Comparison of ENCODE assay signal across 25 cellular contexts in the genomic region with DNA sequence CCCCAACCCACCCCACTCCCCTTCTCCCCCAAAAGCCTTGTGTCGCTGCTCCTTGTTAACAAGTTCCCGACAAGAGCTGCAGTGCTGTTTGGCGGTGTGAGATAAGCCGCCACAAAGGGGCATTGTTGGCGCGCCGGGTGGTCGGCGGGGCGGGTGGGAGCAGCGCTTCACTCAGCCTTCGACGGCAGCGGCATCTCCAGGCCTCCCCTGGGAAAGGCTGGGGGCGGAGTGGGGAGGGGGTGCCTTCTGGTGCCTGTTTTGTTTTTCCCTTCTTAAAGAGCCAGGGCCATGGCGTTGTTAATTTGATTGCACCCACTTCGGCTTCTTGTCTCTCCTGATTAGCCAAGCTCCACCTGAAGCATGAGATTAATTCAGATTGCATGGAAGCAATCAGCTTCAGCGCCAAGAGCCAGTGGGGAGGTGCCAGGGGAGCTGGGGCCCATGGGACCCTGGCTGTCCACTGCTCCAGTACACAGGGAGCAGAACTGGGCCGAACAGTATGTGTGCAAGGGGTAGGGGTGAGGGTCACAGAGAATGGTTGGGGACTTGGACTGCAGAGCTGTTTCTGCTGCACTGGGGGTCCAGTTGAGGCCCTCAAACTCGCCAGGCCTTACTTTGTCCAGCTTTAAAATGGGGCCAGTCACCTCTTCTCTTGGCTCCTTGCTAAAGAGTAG.
DNase-seq lines count a peak whose midpoint lies in the region; ATAC-seq and TF ChIP-seq lines count a peak whose summit lies in the region.
"Had no signal": no experiment of that assay in that cellular context is flagged by ENCODE, and none has a peak within 500 bp of the region (broad histone marks: within the 10 kb centered on the region; RNA-seq: fewer than 3 reads in every experiment).

No MANE protein-coding gene starts in this region.

- H2BK5ac ChIP-seq in mesenchymal stem cell (ENCODE audit: low read depth, low read length, poor library complexity, severe bottlenecking), result no peak overlapping the region

- H3K79me2 ChIP-seq in GM23338 (replicated peaks; ENCODE audit: insufficient read depth), result no peaks in the 10 kb centered on the region

- H3K18ac ChIP-seq in mesenchymal stem cell (ENCODE audit: low read depth in 1 of 2, low read length in 2 of 2), result no peak overlapping the region

- H3K4me3 Mint-ChIP-seq in GM23338, result 0 out of 3 replicates have a peak overlapping the region, but pooled peaks have one; percentile 16
- no peak overlapping the region for H3K4me3 Mint-ChIP-seq in endothelial cell (ENCODE audit: unreplicated experiment)
- no peak overlapping the region for H3K4me3 Mint-ChIP-seq in progenitor cell of endocrine pancreas (ENCODE audit: low read depth)
- H3K4me3 Mint-ChIP-seq: activated T-cell treated with anti-CD3 and anti-CD28 coated beads, Interleukin-2, amount 50 U/mL, for 72 hours; central memory CD8-positive, alpha-beta T cell; IgD-negative memory B cell had no signal

- H3K27ac Mint-ChIP-seq in GM23338, result no peak overlapping the region
- no peak overlapping the region for H3K27ac Mint-ChIP-seq in endothelial cell (ENCODE audit: unreplicated experiment)
- peak overlapping the region; percentile 42 for H3K27ac Mint-ChIP-seq in progenitor cell of endocrine pancreas
- H3K27ac Mint-ChIP-seq: activated T-cell treated with anti-CD3 and anti-CD28 coated beads, Interleukin-2, amount 50 U/mL, for 72 hours; IgD-negative memory B cell had no signal

- DNase-seq in GM23338 (ENCODE audit: low spot score), result peak; percentile 74
- peak; percentile 63 for DNase-seq in NCI-H524 treated with DMSO at 0.1 percent for 48 hours (lab: John Stamatoyannopoulos, UW)
- peak; percentile 47 for DNase-seq in endothelial cell (ENCODE audit: low spot score)
- DNase-seq in progenitor cell of endocrine pancreas (ENCODE audit: low spot score, unreplicated experiment), result peak; percentile 28
- DNase-seq in mesenchymal stem cell, result no peak
- DNase-seq: activated CD4-positive, CD25-positive, alpha-beta regulatory T cell treated with anti-CD3 and anti-CD28 coated beads, Interleukin-2, amount 50 U/mL, for 72 hours; activated CD8-positive, alpha-beta memory T cell treated with anti-CD3 and anti-CD28 coated beads for 24 hours; activated naive CD4-positive, alpha-beta T cell treated with anti-CD3 and anti-CD28 coated beads, Interleukin-2, amount 50 U/mL, for 16 hours; activated T-cell treated with anti-CD3 and anti-CD28 coated beads, Interleukin-2, amount 50 U/mL, for 72 hours; aorta; gastrocnemius medialis; left ventricle myocardium superior; MG63; NCI-H187 treated with DMSO at 0.1 percent for 48 hours; occipital lobe; stimulated activated CD4-positive, alpha-beta T cell treated with anti-CD3 and anti-CD28 coated beads, Interleukin-15, amount 100 ng/mL, for 24 hours had no signal

- no peak overlapping the region for H4K91ac ChIP-seq in mesenchymal stem cell (ENCODE audit: low read length)

- H4K8ac ChIP-seq in mesenchymal stem cell (ENCODE audit: low read length), result no peak overlapping the region

- H2AFZ ChIP-seq in GM23338, result peak overlapping the region; percentile 96
- no peak overlapping the region for H2AFZ ChIP-seq in mesenchymal stem cell (ENCODE audit: low read depth, low read length)

- H3K14ac ChIP-seq in mesenchymal stem cell (ENCODE audit: low read length in 2 of 2), result no peak overlapping the region

- ATAC-seq in GM23338 (peak; percentile 89), HG03196 (IDR thresholded peaks at IDR 0.05; ENCODE audit: unreplicated experiment) (no peak), GM19035 (IDR thresholded peaks at IDR 0.05; ENCODE audit: unreplicated experiment) (no peak)
- ATAC-seq: activated T-cell treated with anti-CD3 and anti-CD28 coated beads, Interleukin-2, amount 50 U/mL, for 72 hours; esophagus mucosa; gastrocnemius medialis; left ventricle myocardium superior had no signal

- no peak overlapping the region for H2AK5ac ChIP-seq in mesenchymal stem cell (ENCODE audit: low read length, severe bottlenecking)

- no peaks in the 10 kb centered on the region for H3K36me3 Mint-ChIP-seq in GM23338 (ENCODE audit: low read depth)
- H3K36me3 Mint-ChIP-seq in endothelial cell (ENCODE audit: low read depth, unreplicated experiment), result no peaks in the 10 kb centered on the region
- H3K36me3 Mint-ChIP-seq in progenitor cell of endocrine pancreas (ENCODE audit: insufficient read depth), result no peaks in the 10 kb centered on the region
- H3K36me3 Mint-ChIP-seq: IgD-negative memory B cell had no signal

- H3K4me1 ChIP-seq in GM23338 (ENCODE audit: insufficient read depth) (peaks cover 21% of the 10 kb centered on the region), mesenchymal stem cell (ENCODE audit: control insufficient read depth, insufficient read depth, low read depth, low read length) (no peaks in the 10 kb centered on the region)
- H3K4me1 ChIP-seq: gastrocnemius medialis, right atrium auricular region had no signal

- H3F3A ChIP-seq in GM23338 (replicated peaks; ENCODE audit: low read depth), result no peaks in the 10 kb centered on the region

- H3K9me3 Mint-ChIP-seq in GM23338 (no peaks in the 10 kb centered on the region), endothelial cell (ENCODE audit: unreplicated experiment) (no peaks in the 10 kb centered on the region), progenitor cell of endocrine pancreas (ENCODE audit: low read depth) (no peaks in the 10 kb centered on the region)
- H3K9me3 Mint-ChIP-seq: activated T-cell treated with anti-CD3 and anti-CD28 coated beads, Interleukin-2, amount 50 U/mL, for 72 hours; central memory CD8-positive, alpha-beta T cell; IgD-negative memory B cell had no signal

- H2BK15ac ChIP-seq in mesenchymal stem cell (ENCODE audit: low read depth, poor library complexity, severe bottlenecking), result no peak overlapping the region

- H3K27ac ChIP-seq in GM23338 (ENCODE audit: low read depth) (no peak overlapping the region), mesenchymal stem cell (ENCODE audit: low read length, poor library complexity, severe bottlenecking) (no peak overlapping the region)
- H3K27ac ChIP-seq: gastrocnemius medialis, HL-60, right atrium auricular region, SK-N-MC, thoracic aorta had no signal

- TF ChIP-seq CTCF in GM23338 (conservative IDR thresholded peaks at IDR 0.05; ENCODE audit: low read depth in 2 of 2) (peak in 1 of 2 experiments; percentile 59; a peak in 2 of 4 replicates), endothelial cell (IDR thresholded peaks at IDR 0.05; ENCODE audit: unreplicated experiment) (no peak), progenitor cell of endocrine pancreas (IDR thresholded peaks at IDR 0.05; ENCODE audit: unreplicated experiment) (no peak)

- no peaks in the 10 kb centered on the region for H3K36me3 ChIP-seq in GM23338 (ENCODE audit: insufficient read depth)
- H3K36me3 ChIP-seq in mesenchymal stem cell (ENCODE audit: control insufficient read depth in 1 of 2, insufficient read depth in 2 of 2, low read depth in 1 of 2, low read length in 2 of 2), result peaks cover 0 to 2% of the 10 kb centered on the region in 2 experiments
- H3K36me3 ChIP-seq: gastrocnemius medialis, MG63, right atrium auricular region, thoracic aorta had no signal

- H3K79me1 ChIP-seq in mesenchymal stem cell (replicated peaks; ENCODE audit: low read length, poor library complexity, severe bottlenecking), result no peaks in the 10 kb centered on the region

- no peak overlapping the region for H2BK12ac ChIP-seq in mesenchymal stem cell (ENCODE audit: low read length in 2 of 2)

- peaks cover 10% of the 10 kb centered on the region for H3K27me3 Mint-ChIP-seq in GM23338 (ENCODE audit: insufficient read depth, low read depth, poor library complexity)
- H3K27me3 Mint-ChIP-seq in endothelial cell (ENCODE audit: unreplicated experiment), result peaks cover 5% of the 10 kb centered on the region
- H3K27me3 Mint-ChIP-seq in progenitor cell of endocrine pancreas, result peaks cover 36% of the 10 kb centered on the region

- no peaks in the 10 kb centered on the region for H3K9me3 ChIP-seq in mesenchymal stem cell (ENCODE audit: control insufficient read depth, low read length)
- H3K9me3 ChIP-seq: gastrocnemius medialis, MG63, right atrium auricular region, thoracic aorta had no signal

- H4K20me1 ChIP-seq in GM23338 (replicated peaks; ENCODE audit: insufficient read depth), result no peaks in the 10 kb centered on the region

- H3K4me3 ChIP-seq in GM23338, result no peak overlapping the region
- no peak overlapping the region for H3K4me3 ChIP-seq in mesenchymal stem cell (ENCODE audit: insufficient read depth in 1 of 2, low read depth in 1 of 2, low read length in 2 of 2)
- H3K4me3 ChIP-seq: gastrocnemius medialis, MG63, right atrium auricular region, SK-N-MC, thoracic aorta had no signal

- H3K23ac ChIP-seq in mesenchymal stem cell (ENCODE audit: low read length in 2 of 2), result no peak overlapping the region

- no peak overlapping the region for H3K9ac ChIP-seq in mesenchymal stem cell (ENCODE audit: low read length)

- H3K9me2 ChIP-seq in GM23338 (ENCODE audit: insufficient read depth), result no peaks in the 10 kb centered on the region

- no peak overlapping the region for H3K4ac ChIP-seq in mesenchymal stem cell (ENCODE audit: low read depth in 1 of 2, low read length in 2 of 2)

- H2BK120ac ChIP-seq in mesenchymal stem cell (ENCODE audit: low read depth, low read length), result no peak overlapping the region

- H3K27me3 ChIP-seq in GM23338 (ENCODE audit: insufficient read depth), result no peaks in the 10 kb centered on the region
- H3K27me3 ChIP-seq in mesenchymal stem cell (ENCODE audit: control insufficient read depth in 1 of 2, insufficient read depth in 1 of 2, low read length in 2 of 2), result peaks cover 66 to 94% of the 10 kb centered on the region in 2 experiments
- H3K27me3 ChIP-seq: MG63, right atrium auricular region had no signal

- 14% methylated on average over 20 of the region's 20 CpGs for WGBS in mesenchymal stem cell

- H3K4me2 ChIP-seq in GM23338, result peak overlapping the region; percentile 66
- H3K4me2 ChIP-seq in mesenchymal stem cell (ENCODE audit: low read length, poor library complexity, severe bottlenecking), result no peak overlapping the region

- H3K4me1 Mint-ChIP-seq in GM23338, result peaks cover 24% of the 10 kb centered on the region
- peaks cover 26% of the 10 kb centered on the region for H3K4me1 Mint-ChIP-seq in endothelial cell (ENCODE audit: unreplicated experiment)
- H3K4me1 Mint-ChIP-seq in progenitor cell of endocrine pancreas (ENCODE audit: low read depth), result peaks cover 22% of the 10 kb centered on the region
- H3K4me1 Mint-ChIP-seq: central memory CD8-positive, alpha-beta T cell had no signal

TF ChIP-seq in GM23338, 12 proteins besides CTCF, POLR2A, EP300 and RAD21 (continues in another document):
- TF ChIP-seq, protein P1, sequence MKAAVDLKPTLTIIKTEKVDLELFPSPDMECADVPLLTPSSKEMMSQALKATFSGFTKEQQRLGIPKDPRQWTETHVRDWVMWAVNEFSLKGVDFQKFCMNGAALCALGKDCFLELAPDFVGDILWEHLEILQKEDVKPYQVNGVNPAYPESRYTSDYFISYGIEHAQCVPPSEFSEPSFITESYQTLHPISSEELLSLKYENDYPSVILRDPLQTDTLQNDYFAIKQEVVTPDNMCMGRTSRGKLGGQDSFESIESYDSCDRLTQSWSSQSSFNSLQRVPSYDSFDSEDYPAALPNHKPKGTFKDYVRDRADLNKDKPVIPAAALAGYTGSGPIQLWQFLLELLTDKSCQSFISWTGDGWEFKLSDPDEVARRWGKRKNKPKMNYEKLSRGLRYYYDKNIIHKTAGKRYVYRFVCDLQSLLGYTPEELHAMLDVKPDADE (IDR thresholded peaks at IDR 0.05), result no peak
- TF ChIP-seq ZNF331 (CRISPR knock-in tag; IDR thresholded peaks at IDR 0.05; ENCODE audit: low read depth) (no peak), POLR2AphosphoS5 (IDR thresholded peaks at IDR 0.05; ENCODE audit: low read depth) (no peak)
